14 cellular contexts compared by ENCODE assay signal in the genomic region with DNA sequence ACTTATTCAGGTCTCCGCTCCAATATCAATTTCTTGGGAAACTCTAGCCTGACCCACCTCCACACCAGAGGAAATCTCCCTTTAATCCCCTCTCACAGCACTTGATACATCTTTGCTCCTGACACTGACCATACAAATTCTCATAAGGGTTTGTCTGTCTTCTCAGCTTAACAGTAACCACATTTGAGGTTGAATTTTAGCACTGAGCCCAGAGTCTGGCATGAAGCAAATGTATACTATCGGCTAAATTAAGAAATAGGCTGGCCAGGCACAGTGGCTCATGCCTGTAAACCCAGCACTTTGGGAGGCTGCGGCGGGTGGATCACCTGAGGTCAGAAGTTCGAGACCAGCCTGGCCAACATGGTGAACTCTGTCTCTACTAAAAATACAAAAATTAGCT.
"Had no signal": no experiment of that assay in that cellular context is flagged by ENCODE, and none has a peak within 500 bp of the region (broad histone marks: within the 10 kb centered on the region; RNA-seq: fewer than 3 reads in every experiment).

No MANE protein-coding gene starts in this region.

- H3K27me3 ChIP-seq: cardiac muscle cell, esophagus squamous epithelium, neutrophil, spleen had no signal

- H3K27ac Mint-ChIP-seq: naive thymus-derived CD8-positive, alpha-beta T cell; stimulated activated naive CD8-positive, alpha-beta T cell treated with anti-CD3 and anti-CD28 coated beads, Interleukin-15, Interleukin-2, amounts not matched to agents 100 ng/mL and 50 ng/mL, for 24 hours had no signal

- H2AFZ ChIP-seq: parathyroid adenoma had no signal

- H3K4me3 Mint-ChIP-seq: activated T-helper 1 cell treated with anti-CD3 and anti-CD28 coated beads, Interleukin-12 subunit alpha, Interleukin-12 subunit beta, Interleukin-2, Interleukin-4 antibody, amounts not matched to agents 30 ng/mL and 10 ng/mL and 1 ng/mL, durations not matched to agents 14 hours and 24 hours and 36 hours; naive thymus-derived CD8-positive, alpha-beta T cell; stimulated activated naive CD8-positive, alpha-beta T cell treated with anti-CD3 and anti-CD28 coated beads, Interleukin-15, Interleukin-2, amounts not matched to agents 100 ng/mL and 50 ng/mL, for 24 hours had no signal

- H3K9ac ChIP-seq: parathyroid adenoma, SK-N-SH had no signal

- H3K4me2 ChIP-seq: SK-N-SH had no signal

- H3K4me3 ChIP-seq: cardiac muscle cell, esophagus squamous epithelium, spleen had no signal

- H3K9me3 ChIP-seq: esophagus squamous epithelium, neutrophil, SK-N-SH, spleen had no signal

- ATAC-seq: left colon; naive thymus-derived CD8-positive, alpha-beta T cell had no signal

- DNase-seq: activated CD4-positive, CD25-positive, alpha-beta regulatory T cell treated with anti-CD3 and anti-CD28 coated beads, Interleukin-2, amount 50 U/mL, for 72 hours; esophagus squamous epithelium; glutamatergic neuron; left colon; naive thymus-derived CD8-positive, alpha-beta T cell; SK-N-SH; spleen; T-helper 1 cell; T1000 had no signal

- H3K9me3 Mint-ChIP-seq: activated T-helper 1 cell treated with anti-CD3 and anti-CD28 coated beads, Interleukin-12 subunit alpha, Interleukin-12 subunit beta, Interleukin-2, Interleukin-4 antibody, amounts not matched to agents 30 ng/mL and 10 ng/mL and 1 ng/mL, durations not matched to agents 14 hours and 24 hours and 36 hours; naive thymus-derived CD8-positive, alpha-beta T cell; stimulated activated naive CD8-positive, alpha-beta T cell treated with anti-CD3 and anti-CD28 coated beads, Interleukin-15, Interleukin-2, amounts not matched to agents 100 ng/mL and 50 ng/mL, for 24 hours had no signal

- H3K4me1 ChIP-seq: parathyroid adenoma, spleen had no signal

- H3K79me2 ChIP-seq: parathyroid adenoma had no signal

- H3K27me3 Mint-ChIP-seq: naive thymus-derived CD8-positive, alpha-beta T cell; stimulated activated naive CD8-positive, alpha-beta T cell treated with anti-CD3 and anti-CD28 coated beads, Interleukin-15, Interleukin-2, amounts not matched to agents 100 ng/mL and 50 ng/mL, for 24 hours had no signal

- H3K27ac ChIP-seq: cardiac muscle cell, neutrophil, parathyroid adenoma, spleen had no signal
